In the genomic region with DNA sequence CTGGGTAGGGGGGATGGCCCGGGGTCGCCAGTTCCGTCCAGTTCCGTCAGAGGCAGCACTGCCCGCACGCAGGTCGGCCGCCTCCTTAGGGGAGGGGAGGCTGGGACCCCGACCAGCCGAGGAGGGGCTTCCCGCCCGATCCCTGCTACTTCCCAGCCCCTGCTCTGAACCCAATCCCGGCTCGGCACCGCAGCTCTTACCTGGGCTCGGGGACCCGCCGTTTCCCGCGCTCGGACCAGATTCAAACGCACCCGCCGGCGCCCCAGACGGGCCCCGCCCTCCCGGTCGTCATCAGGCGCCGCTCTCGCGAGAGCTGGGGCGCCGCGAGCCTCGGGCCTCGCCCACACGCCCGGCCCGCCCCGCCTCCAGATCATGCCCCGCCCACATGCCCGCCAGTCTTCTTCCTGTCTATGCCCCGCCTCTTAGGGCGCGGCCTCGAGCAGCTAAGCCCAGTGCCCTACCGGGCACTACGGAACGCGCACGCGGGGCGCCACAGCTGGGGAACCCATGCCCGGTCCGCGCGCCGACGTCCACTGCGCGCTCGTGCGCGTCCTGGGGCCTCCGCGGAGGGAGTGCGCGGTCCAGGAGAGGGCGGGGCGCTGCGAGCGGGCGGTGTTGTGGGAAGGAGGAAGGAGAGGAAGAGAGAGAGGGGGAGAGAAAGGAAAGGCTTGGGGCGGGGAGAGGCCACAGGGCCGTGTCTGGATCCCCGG, we compare ENCODE assay signal across 1 cellular context.
TF ChIP-seq lines count a peak whose summit lies in the region.

A gene with protein sequence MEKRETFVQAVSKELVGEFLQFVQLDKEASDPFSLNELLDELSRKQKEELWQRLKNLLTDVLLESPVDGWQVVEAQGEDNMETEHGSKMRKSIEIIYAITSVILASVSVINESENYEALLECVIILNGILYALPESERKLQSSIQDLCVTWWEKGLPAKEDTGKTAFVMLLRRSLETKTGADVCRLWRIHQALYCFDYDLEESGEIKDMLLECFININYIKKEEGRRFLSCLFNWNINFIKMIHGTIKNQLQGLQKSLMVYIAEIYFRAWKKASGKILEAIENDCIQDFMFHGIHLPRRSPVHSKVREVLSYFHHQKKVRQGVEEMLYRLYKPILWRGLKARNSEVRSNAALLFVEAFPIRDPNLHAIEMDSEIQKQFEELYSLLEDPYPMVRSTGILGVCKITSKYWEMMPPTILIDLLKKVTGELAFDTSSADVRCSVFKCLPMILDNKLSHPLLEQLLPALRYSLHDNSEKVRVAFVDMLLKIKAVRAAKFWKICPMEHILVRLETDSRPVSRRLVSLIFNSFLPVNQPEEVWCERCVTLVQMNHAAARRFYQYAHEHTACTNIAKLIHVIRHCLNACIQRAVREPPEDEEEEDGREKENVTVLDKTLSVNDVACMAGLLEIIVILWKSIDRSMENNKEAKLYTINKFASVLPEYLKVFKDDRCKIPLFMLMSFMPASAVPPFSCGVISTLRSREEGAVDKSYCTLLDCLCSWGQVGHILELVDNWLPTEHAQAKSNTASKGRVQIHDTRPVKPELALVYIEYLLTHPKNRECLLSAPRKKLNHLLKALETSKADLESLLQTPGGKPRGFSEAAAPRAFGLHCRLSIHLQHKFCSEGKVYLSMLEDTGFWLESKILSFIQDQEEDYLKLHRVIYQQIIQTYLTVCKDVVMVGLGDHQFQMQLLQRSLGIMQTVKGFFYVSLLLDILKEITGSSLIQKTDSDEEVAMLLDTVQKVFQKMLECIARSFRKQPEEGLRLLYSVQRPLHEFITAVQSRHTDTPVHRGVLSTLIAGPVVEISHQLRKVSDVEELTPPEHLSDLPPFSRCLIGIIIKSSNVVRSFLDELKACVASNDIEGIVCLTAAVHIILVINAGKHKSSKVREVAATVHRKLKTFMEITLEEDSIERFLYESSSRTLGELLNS (minus strand): TSS at position 281 of the 710 bp plus-strand sequence. CDS start 2,905 bp downstream, outside the sequence.

TF ChIP-seq in K562, 482 proteins besides CTCF, POLR2A, EP300 and RAD21 (continued from another document and continues in another):
- TF ChIP-seq, protein P1, sequence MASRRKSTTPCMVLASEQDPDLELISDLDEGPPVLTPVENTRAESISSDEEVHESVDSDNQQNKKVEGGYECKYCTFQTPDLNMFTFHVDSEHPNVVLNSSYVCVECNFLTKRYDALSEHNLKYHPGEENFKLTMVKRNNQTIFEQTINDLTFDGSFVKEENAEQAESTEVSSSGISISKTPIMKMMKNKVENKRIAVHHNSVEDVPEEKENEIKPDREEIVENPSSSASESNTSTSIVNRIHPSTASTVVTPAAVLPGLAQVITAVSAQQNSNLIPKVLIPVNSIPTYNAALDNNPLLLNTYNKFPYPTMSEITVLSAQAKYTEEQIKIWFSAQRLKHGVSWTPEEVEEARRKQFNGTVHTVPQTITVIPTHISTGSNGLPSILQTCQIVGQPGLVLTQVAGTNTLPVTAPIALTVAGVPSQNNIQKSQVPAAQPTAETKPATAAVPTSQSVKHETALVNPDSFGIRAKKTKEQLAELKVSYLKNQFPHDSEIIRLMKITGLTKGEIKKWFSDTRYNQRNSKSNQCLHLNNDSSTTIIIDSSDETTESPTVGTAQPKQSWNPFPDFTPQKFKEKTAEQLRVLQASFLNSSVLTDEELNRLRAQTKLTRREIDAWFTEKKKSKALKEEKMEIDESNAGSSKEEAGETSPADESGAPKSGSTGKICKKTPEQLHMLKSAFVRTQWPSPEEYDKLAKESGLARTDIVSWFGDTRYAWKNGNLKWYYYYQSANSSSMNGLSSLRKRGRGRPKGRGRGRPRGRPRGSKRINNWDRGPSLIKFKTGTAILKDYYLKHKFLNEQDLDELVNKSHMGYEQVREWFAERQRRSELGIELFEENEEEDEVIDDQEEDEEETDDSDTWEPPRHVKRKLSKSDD (conservative IDR thresholded peaks at IDR 0.05; ENCODE audit: low read length): peak; percentile 90; the same call in 1 of the 2 replicates
- TF ChIP-seq STAT5B (CRISPR knock-in tag; IDR thresholded peaks at IDR 0.05) (no peak), HNRNPK (IDR thresholded peaks at IDR 0.05; ENCODE audit: low read depth, low read length, poor library complexity, severe bottlenecking) (peak; percentile 96), RBM39 (optimal IDR thresholded peaks at IDR 0.05; ENCODE audit: low read depth, low read length) (no peak), ZNF444 (CRISPR knock-in tag; IDR thresholded peaks at IDR 0.05) (no peak), ZNF232 (CRISPR knock-in tag; IDR thresholded peaks at IDR 0.05) (no peak), SMC3 (conservative IDR thresholded peaks at IDR 0.05; ENCODE audit: insufficient read depth, low read depth, low read length) (no peak; the same call in 1 of the 2 replicates), FOXJ2 (tag; IDR thresholded peaks at IDR 0.05) (no peak), SNIP1 (IDR thresholded peaks at IDR 0.05; ENCODE audit: low read depth) (no peak), GABPB2 (CRISPR knock-in tag; conservative IDR thresholded peaks at IDR 0.05) (no peak), ZSCAN32 (CRISPR knock-in tag; IDR thresholded peaks at IDR 0.05) (no peak), ZC3H8 (IDR thresholded peaks at IDR 0.05) (no peak), TRIM28 (IDR thresholded peaks at IDR 0.05) (no peak), ETV1 (tag; conservative IDR thresholded peaks at IDR 0.05; ENCODE audit: low read depth) (no peak), ZNF175 (CRISPR knock-in tag; IDR thresholded peaks at IDR 0.05; ENCODE audit: low read depth) (peak; percentile 82)
- TF ChIP-seq, protein P2, sequence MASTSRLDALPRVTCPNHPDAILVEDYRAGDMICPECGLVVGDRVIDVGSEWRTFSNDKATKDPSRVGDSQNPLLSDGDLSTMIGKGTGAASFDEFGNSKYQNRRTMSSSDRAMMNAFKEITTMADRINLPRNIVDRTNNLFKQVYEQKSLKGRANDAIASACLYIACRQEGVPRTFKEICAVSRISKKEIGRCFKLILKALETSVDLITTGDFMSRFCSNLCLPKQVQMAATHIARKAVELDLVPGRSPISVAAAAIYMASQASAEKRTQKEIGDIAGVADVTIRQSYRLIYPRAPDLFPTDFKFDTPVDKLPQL (IDR thresholded peaks at IDR 0.05; ENCODE audit: extremely low read depth, insufficient read length): no peak
- TF ChIP-seq, protein P3, sequence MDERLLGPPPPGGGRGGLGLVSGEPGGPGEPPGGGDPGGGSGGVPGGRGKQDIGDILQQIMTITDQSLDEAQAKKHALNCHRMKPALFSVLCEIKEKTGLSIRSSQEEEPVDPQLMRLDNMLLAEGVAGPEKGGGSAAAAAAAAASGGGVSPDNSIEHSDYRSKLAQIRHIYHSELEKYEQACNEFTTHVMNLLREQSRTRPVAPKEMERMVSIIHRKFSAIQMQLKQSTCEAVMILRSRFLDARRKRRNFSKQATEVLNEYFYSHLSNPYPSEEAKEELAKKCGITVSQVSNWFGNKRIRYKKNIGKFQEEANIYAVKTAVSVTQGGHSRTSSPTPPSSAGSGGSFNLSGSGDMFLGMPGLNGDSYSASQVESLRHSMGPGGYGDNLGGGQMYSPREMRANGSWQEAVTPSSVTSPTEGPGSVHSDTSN (CRISPR knock-in tag; IDR thresholded peaks at IDR 0.05; ENCODE audit: low read depth): no peak
- TF ChIP-seq, protein P3 (tag; conservative IDR thresholded peaks at IDR 0.05; ENCODE audit: low read depth): no peak
- TF ChIP-seq, protein P4, sequence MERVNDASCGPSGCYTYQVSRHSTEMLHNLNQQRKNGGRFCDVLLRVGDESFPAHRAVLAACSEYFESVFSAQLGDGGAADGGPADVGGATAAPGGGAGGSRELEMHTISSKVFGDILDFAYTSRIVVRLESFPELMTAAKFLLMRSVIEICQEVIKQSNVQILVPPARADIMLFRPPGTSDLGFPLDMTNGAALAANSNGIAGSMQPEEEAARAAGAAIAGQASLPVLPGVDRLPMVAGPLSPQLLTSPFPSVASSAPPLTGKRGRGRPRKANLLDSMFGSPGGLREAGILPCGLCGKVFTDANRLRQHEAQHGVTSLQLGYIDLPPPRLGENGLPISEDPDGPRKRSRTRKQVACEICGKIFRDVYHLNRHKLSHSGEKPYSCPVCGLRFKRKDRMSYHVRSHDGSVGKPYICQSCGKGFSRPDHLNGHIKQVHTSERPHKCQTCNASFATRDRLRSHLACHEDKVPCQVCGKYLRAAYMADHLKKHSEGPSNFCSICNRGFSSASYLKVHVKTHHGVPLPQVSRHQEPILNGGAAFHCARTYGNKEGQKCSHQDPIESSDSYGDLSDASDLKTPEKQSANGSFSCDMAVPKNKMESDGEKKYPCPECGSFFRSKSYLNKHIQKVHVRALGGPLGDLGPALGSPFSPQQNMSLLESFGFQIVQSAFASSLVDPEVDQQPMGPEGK (CRISPR knock-in tag; IDR thresholded peaks at IDR 0.05; ENCODE audit: borderline replicate concordance): no peak
- TF ChIP-seq, protein P5, sequence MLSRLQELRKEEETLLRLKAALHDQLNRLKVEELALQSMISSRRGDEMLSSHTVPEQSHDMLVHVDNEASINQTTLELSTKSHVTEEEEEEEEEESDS (CRISPR knock-in tag; IDR thresholded peaks at IDR 0.05): no peak
- TF ChIP-seq, protein P6, sequence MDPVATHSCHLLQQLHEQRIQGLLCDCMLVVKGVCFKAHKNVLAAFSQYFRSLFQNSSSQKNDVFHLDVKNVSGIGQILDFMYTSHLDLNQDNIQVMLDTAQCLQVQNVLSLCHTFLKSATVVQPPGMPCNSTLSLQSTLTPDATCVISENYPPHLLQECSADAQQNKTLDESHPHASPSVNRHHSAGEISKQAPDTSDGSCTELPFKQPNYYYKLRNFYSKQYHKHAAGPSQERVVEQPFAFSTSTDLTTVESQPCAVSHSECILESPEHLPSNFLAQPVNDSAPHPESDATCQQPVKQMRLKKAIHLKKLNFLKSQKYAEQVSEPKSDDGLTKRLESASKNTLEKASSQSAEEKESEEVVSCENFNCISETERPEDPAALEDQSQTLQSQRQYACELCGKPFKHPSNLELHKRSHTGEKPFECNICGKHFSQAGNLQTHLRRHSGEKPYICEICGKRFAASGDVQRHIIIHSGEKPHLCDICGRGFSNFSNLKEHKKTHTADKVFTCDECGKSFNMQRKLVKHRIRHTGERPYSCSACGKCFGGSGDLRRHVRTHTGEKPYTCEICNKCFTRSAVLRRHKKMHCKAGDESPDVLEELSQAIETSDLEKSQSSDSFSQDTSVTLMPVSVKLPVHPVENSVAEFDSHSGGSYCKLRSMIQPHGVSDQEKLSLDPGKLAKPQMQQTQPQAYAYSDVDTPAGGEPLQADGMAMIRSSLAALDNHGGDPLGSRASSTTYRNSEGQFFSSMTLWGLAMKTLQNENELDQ (CRISPR knock-in tag; IDR thresholded peaks at IDR 0.05; ENCODE audit: borderline replicate concordance): no peak
- TF ChIP-seq, protein P7, sequence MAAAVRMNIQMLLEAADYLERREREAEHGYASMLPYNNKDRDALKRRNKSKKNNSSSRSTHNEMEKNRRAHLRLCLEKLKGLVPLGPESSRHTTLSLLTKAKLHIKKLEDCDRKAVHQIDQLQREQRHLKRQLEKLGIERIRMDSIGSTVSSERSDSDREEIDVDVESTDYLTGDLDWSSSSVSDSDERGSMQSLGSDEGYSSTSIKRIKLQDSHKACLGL (CRISPR knock-in tag; IDR thresholded peaks at IDR 0.05; ENCODE audit: borderline replicate concordance, poor library complexity, severe bottlenecking): peak; percentile 10
- TF ChIP-seq, protein P8, sequence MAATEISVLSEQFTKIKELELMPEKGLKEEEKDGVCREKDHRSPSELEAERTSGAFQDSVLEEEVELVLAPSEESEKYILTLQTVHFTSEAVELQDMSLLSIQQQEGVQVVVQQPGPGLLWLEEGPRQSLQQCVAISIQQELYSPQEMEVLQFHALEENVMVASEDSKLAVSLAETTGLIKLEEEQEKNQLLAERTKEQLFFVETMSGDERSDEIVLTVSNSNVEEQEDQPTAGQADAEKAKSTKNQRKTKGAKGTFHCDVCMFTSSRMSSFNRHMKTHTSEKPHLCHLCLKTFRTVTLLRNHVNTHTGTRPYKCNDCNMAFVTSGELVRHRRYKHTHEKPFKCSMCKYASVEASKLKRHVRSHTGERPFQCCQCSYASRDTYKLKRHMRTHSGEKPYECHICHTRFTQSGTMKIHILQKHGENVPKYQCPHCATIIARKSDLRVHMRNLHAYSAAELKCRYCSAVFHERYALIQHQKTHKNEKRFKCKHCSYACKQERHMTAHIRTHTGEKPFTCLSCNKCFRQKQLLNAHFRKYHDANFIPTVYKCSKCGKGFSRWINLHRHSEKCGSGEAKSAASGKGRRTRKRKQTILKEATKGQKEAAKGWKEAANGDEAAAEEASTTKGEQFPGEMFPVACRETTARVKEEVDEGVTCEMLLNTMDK (IDR thresholded peaks at IDR 0.05; ENCODE audit: borderline replicate concordance, insufficient read depth, low read depth, low read length, poor library complexity, severe bottlenecking): no peak
- TF ChIP-seq, protein P9, sequence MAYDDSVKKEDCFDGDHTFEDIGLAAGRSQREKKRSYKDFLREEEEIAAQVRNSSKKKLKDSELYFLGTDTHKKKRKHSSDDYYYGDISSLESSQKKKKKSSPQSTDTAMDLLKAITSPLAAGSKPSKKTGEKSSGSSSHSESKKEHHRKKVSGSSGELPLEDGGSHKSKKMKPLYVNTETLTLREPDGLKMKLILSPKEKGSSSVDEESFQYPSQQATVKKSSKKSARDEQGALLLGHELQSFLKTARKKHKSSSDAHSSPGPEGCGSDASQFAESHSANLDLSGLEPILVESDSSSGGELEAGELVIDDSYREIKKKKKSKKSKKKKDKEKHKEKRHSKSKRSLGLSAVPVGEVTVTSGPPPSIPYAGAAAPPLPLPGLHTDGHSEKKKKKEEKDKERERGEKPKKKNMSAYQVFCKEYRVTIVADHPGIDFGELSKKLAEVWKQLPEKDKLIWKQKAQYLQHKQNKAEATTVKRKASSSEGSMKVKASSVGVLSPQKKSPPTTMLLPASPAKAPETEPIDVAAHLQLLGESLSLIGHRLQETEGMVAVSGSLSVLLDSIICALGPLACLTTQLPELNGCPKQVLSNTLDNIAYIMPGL (CRISPR knock-in tag; IDR thresholded peaks at IDR 0.05): peak; percentile 84
